1 cellular context compared by ENCODE assay signal in genomic region chr11:291281-292210, GRCh38.
TF ChIP-seq lines count a peak whose summit lies in the region.

No MANE protein-coding gene starts in this region.

TF ChIP-seq in K562, 482 proteins besides CTCF, POLR2A, EP300 and RAD21:
- TF ChIP-seq POLR2G (IDR thresholded peaks at IDR 0.05; ENCODE audit: low read depth, low read length): peak; percentile 25; the same call in 1 of the 2 replicates
- no peak for TF ChIP-seq ZNF57 (CRISPR knock-in tag; IDR thresholded peaks at IDR 0.05)
- TF ChIP-seq RERE (CRISPR knock-in tag; IDR thresholded peaks at IDR 0.05; ENCODE audit: borderline replicate concordance): no peak
